Comparison of ENCODE assay signal across 20 cellular contexts in genomic region chr17:343875-344752, GRCh38.
"Had no signal": no experiment of that assay in that cellular context is flagged by ENCODE, and none has a peak within 500 bp of the region (broad histone marks: within the 10 kb centered on the region; RNA-seq: fewer than 3 reads in every experiment).

No MANE protein-coding gene starts in this region.

- H3K27ac Mint-ChIP-seq: IgD-negative memory B cell had no signal

- H3K4me2 ChIP-seq: PC-9 had no signal

- ATAC-seq: Right ventricle myocardium inferior, SK-N-SH treated with all-trans-retinoic acid at 6 μM for 48 hours had no signal

- H3K4me3 Mint-ChIP-seq: IgD-negative memory B cell had no signal

- H3K9me3 ChIP-seq: Peyer's patch, SJCRH30 had no signal

- H3K27me3 ChIP-seq: Peyer's patch, SJCRH30 had no signal

- H3K4me1 ChIP-seq: SJCRH30 had no signal

- H3K36me3 ChIP-seq: Peyer's patch, SJCRH30 had no signal

- H3K4me3 ChIP-seq: PC-9, Peyer's patch, SJCRH30 had no signal

- H3K27ac ChIP-seq: PC-9, Peyer's patch, SJCRH30 had no signal

- H2AFZ ChIP-seq: PC-9 had no signal

- DNase-seq: KBM-7, MV-4-11, NCI-H1092, NCI-H1105 treated with DMSO at 0.1 percent for 48 hours, NCI-H1417 treated with DMSO at 0.1 percent for 48 hours, NCI-H1694 treated with DMSO at 0.1 percent for 48 hours, NCI-H1930, NCI-H2081, NCI-H2107, NCI-H2227 treated with DMSO at 0.1 percent for 48 hours, NCI-H524, NCI-H526 treated with DMSO at 0.1 percent for 48 hours, NCI-H748 treated with DMSO at 0.1 percent for 48 hours, PC-9, Peyer's patch, SHP77 treated with DMSO at 0.1 percent for 48 hours, SJCRH30 had no signal
